10 cellular contexts compared by ENCODE assay signal in the genomic region with DNA sequence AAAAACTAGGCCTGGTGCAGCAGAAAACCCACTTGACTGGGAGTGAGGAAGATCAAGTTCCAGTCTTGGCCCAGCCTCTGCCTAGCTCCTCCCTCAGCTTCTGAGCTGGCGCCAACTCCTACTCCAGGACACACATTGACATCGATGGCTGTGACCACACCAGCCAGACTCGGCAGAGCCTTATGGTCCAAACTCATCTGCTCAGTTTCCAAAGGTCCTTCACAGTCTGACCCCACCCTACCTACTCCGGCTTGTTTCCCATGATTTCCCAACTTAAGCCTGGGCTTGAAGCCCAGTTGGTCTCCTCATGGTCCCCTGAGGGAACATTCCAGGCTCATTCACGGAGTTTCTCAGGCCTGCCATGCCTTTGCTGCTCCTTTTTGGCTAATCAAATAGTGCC. TPM values are rescaled to one million over a fixed set of nuclear protein-coding genes. Genes with fewer than 3 reads are reported as not detected.
A peak's percentile ranks its signal among the peaks of the same experiment; 100 is the strongest.
DNase-seq lines count a peak whose midpoint lies in the region; ATAC-seq and TF ChIP-seq lines count a peak whose summit lies in the region.
"Had no signal": no experiment of that assay in that cellular context is flagged by ENCODE, and none has a peak within 500 bp of the region (broad histone marks: within the 10 kb centered on the region; RNA-seq: fewer than 3 reads in every experiment).

No MANE protein-coding gene starts in this region.

- H3K9me3 Mint-ChIP-seq in central memory CD8-positive, alpha-beta T cell: no peaks in the 10 kb centered on the region
- no peaks in the 10 kb centered on the region for H3K9me3 Mint-ChIP-seq in activated CD4-positive, alpha-beta T cell treated with anti-CD3 and anti-CD28 coated beads for 36 hours (ENCODE audit: low read depth)

- H3K4me3 ChIP-seq in mucosa of descending colon: no peak overlapping the region
- H3K4me3 ChIP-seq: spleen had no signal

- CTCF ChIA-PET in activated CD4-positive, alpha-beta T cell treated with anti-CD3 and anti-CD28 coated beads for 36 hours (lab: Charles Lee): no interaction called here

- no peaks in the 10 kb centered on the region for H3K27me3 Mint-ChIP-seq in central memory CD8-positive, alpha-beta T cell
- H3K27me3 Mint-ChIP-seq in activated CD4-positive, alpha-beta T cell treated with anti-CD3 and anti-CD28 coated beads for 36 hours: no peaks in the 10 kb centered on the region

- H3K4me1 Mint-ChIP-seq in central memory CD8-positive, alpha-beta T cell: peaks cover 52% of the 10 kb centered on the region
- peaks cover 63% of the 10 kb centered on the region for H3K4me1 Mint-ChIP-seq in activated CD4-positive, alpha-beta T cell treated with anti-CD3 and anti-CD28 coated beads for 36 hours

- DNase-seq in Right ventricle myocardium inferior (ENCODE audit: missing footprints): peak; percentile 76
- DNase-seq in cardiac septum (ENCODE audit: low spot score): no peak
- DNase-seq in central memory CD8-positive, alpha-beta T cell (ENCODE audit: low spot score in 2 of 2): no peak
- peak; percentile 63 to 70 (median 66) for DNase-seq in mucosa of descending colon
- DNase-seq in activated CD4-positive, alpha-beta T cell treated with anti-CD3 and anti-CD28 coated beads for 36 hours: no peak
- no peak for DNase-seq in DMS53 treated with DMSO at 0.1 percent for 48 hours (lab: John Stamatoyannopoulos, UW; ENCODE audit: unreplicated experiment)
- DNase-seq in NOMO-1 treated with dmso at 0.1 percent for 144 hours (lab: John Stamatoyannopoulos, UW; ENCODE audit: unreplicated experiment): no peak
- DNase-seq: activated naive CD4-positive, alpha-beta T cell; spleen had no signal

- ATAC-seq in Right ventricle myocardium inferior: peak; percentile 98
- no peak for ATAC-seq in central memory CD8-positive, alpha-beta T cell (replicated peaks; ENCODE audit: extremely low read depth, poor library complexity, severe bottlenecking)
- peak; percentile 70 for ATAC-seq in mucosa of descending colon
- no peak for ATAC-seq in activated CD4-positive, alpha-beta T cell treated with anti-CD3 and anti-CD28 coated beads for 36 hours
- no peak for ATAC-seq in GM18505 (IDR thresholded peaks at IDR 0.05; ENCODE audit: unreplicated experiment)

- H3K36me3 ChIP-seq in mucosa of descending colon (ENCODE audit: low read depth): no peaks in the 10 kb centered on the region

- no peak overlapping the region for H3K4me3 Mint-ChIP-seq in central memory CD8-positive, alpha-beta T cell
- no peak overlapping the region for H3K4me3 Mint-ChIP-seq in activated CD4-positive, alpha-beta T cell treated with anti-CD3 and anti-CD28 coated beads for 36 hours

- H3K4me1 ChIP-seq in mucosa of descending colon (ENCODE audit: low read depth): peaks cover 17% of the 10 kb centered on the region

- intact Hi-C loops in Right ventricle myocardium inferior (cut with DNase I) (no loop called here), cardiac septum (cut with DNase I) (no loop called here), mucosa of descending colon (cut with DNase I, micrococcal nuclease) (no loop called here)
- intact Hi-C loops in activated CD4-positive, alpha-beta T cell treated with anti-CD3 and anti-CD28 coated beads for 36 hours (cut with DNase I, micrococcal nuclease): no loop called here

- POLR2A ChIA-PET in activated CD4-positive, alpha-beta T cell treated with anti-CD3 and anti-CD28 coated beads for 36 hours (lab: Charles Lee): no interaction called here

- peaks cover 7% of the 10 kb centered on the region for H3K36me3 Mint-ChIP-seq in central memory CD8-positive, alpha-beta T cell (ENCODE audit: insufficient read depth)
- peaks cover 7% of the 10 kb centered on the region for H3K36me3 Mint-ChIP-seq in activated CD4-positive, alpha-beta T cell treated with anti-CD3 and anti-CD28 coated beads for 36 hours (ENCODE audit: low read depth)

- TF ChIP-seq CTCF in mucosa of descending colon (IDR thresholded peaks at IDR 0.05): no peak

- H3K27ac Mint-ChIP-seq in central memory CD8-positive, alpha-beta T cell (ENCODE audit: low read depth): peak overlapping the region; percentile 49
- no peak overlapping the region for H3K27ac Mint-ChIP-seq in activated CD4-positive, alpha-beta T cell treated with anti-CD3 and anti-CD28 coated beads for 36 hours

- TF ChIP-seq POLR2A in GM18505 (IDR thresholded peaks at IDR 0.05; ENCODE audit: borderline replicate concordance, extremely low read depth, insufficient read depth, insufficient read length): no peak

- H3K9me3 ChIP-seq in mucosa of descending colon: no peaks in the 10 kb centered on the region
- H3K9me3 ChIP-seq: spleen had no signal

RNA-seq across cellular contexts. Expression of a gene that starts 10.1 kb away (rescaled TPM):
- 2.8 TPM for total RNA-seq in Right ventricle myocardium inferior
- total RNA-seq in cardiac septum: 3.7 TPM
- 10 to 100 TPM; 26.3 to 65.0 (median 43.7) TPM for total RNA-seq in mucosa of descending colon
- total RNA-seq in activated CD4-positive, alpha-beta T cell treated with anti-CD3 and anti-CD28 coated beads for 36 hours: 10 to 100 TPM; 23.9 to 27.5 TPM

Comparison
In these comparisons a context has a peak if more than half of its experiments do, and no peak if none do; other contexts are left out.
1. DNase-seq: peak in Right ventricle myocardium inferior (single experiment) and mucosa of descending colon (3 of 3); none in cardiac septum (single experiment), central memory CD8-positive, alpha-beta T cell (0 of 2), activated CD4-positive, alpha-beta T cell treated with anti-CD3 and anti-CD28 coated beads for 36 hours (single experiment), DMS53 treated with DMSO at 0.1 percent for 48 hours (single experiment) and NOMO-1 treated with dmso at 0.1 percent for 144 hours (single experiment).
2. ATAC-seq: peak in Right ventricle myocardium inferior (single experiment) and mucosa of descending colon (single experiment); none in central memory CD8-positive, alpha-beta T cell (single experiment), activated CD4-positive, alpha-beta T cell treated with anti-CD3 and anti-CD28 coated beads for 36 hours (single experiment) and GM18505 (single experiment).